1 cellular context compared by ENCODE assay signal in the genomic region with DNA sequence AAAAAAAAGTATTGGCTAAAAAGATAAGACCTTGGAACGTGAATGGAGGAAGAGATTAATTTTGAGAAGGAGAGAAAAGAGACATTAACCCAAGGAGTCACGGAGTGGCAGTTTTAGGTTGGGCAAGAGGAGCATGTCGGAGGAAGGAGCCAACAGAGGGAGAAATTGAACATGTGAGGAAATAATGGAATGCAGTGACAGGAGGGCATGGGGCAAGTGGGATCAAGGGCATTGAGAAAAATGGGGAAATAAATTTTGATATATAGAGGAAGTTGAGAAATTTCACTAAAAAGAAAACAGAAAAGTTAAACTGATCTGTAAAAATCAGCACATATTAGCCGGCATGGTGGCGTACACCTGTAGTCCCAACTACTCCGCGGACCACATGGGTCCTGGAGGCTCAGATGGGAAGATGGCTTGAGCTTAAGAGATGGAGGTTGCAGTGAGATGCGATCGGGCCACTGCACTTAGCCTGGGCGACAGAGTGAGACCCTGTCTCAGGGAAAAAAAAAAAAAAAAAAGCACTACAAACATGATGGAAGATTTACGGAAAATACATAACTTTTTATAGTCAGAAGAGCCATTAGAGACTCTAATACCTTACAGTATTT.
TF ChIP-seq lines count a peak whose summit lies in the region.

No MANE protein-coding gene starts in this region.

TF ChIP-seq in HepG2, 621 proteins besides CTCF, POLR2A, EP300 and RAD21:
- TF ChIP-seq, protein P1, sequence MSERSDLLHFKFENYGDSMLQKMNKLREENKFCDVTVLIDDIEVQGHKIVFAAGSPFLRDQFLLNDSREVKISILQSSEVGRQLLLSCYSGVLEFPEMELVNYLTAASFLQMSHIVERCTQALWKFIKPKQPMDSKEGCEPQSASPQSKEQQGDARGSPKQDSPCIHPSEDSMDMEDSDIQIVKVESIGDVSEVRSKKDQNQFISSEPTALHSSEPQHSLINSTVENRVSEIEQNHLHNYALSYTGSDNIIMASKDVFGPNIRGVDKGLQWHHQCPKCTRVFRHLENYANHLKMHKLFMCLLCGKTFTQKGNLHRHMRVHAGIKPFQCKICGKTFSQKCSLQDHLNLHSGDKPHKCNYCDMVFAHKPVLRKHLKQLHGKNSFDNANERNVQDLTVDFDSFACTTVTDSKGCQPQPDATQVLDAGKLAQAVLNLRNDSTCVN (CRISPR knock-in tag; IDR thresholded peaks at IDR 0.05; ENCODE audit: borderline replicate concordance) = no peak
- TF ChIP-seq, protein P2, sequence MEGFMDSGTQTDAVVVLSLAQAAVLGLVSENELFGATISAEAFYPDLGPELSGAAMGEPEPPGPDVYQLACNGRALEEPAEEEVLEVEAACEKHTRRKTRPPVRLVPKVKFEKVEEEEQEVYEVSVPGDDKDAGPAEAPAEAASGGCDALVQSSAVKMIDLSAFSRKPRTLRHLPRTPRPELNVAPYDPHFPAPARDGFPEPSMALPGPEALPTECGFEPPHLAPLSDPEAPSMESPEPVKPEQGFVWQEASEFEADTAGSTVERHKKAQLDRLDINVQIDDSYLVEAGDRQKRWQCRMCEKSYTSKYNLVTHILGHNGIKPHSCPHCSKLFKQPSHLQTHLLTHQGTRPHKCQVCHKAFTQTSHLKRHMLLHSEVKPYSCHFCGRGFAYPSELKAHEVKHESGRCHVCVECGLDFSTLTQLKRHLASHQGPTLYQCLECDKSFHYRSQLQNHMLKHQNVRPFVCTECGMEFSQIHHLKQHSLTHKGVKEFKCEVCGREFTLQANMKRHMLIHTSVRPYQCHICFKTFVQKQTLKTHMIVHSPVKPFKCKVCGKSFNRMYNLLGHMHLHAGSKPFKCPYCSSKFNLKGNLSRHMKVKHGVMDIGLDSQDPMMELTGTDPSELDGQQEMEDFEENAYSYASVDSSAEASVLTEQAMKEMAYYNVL (CRISPR knock-in tag; IDR thresholded peaks at IDR 0.05; ENCODE audit: borderline replicate concordance) = no peak
- TF ChIP-seq NFE2L2 (IDR thresholded peaks at IDR 0.05; ENCODE audit: low read length) (no peak), SCMH1 (CRISPR knock-in tag; IDR thresholded peaks at IDR 0.05; ENCODE audit: borderline replicate concordance) (no peak), SKI (IDR thresholded peaks at IDR 0.05; ENCODE audit: partially characterized antibody) (no peak), U2AF2 (IDR thresholded peaks at IDR 0.05; ENCODE audit: low read depth, low read length) (no peak), ZNF264 (CRISPR knock-in tag; IDR thresholded peaks at IDR 0.05) (no peak), ZNF12 (CRISPR knock-in tag; IDR thresholded peaks at IDR 0.05) (no peak), ZZZ3 (CRISPR knock-in tag; IDR thresholded peaks at IDR 0.05; ENCODE audit: borderline replicate concordance) (no peak), ZC3H13 (CRISPR knock-in tag; IDR thresholded peaks at IDR 0.05) (no peak)
- TF ChIP-seq, protein P3, sequence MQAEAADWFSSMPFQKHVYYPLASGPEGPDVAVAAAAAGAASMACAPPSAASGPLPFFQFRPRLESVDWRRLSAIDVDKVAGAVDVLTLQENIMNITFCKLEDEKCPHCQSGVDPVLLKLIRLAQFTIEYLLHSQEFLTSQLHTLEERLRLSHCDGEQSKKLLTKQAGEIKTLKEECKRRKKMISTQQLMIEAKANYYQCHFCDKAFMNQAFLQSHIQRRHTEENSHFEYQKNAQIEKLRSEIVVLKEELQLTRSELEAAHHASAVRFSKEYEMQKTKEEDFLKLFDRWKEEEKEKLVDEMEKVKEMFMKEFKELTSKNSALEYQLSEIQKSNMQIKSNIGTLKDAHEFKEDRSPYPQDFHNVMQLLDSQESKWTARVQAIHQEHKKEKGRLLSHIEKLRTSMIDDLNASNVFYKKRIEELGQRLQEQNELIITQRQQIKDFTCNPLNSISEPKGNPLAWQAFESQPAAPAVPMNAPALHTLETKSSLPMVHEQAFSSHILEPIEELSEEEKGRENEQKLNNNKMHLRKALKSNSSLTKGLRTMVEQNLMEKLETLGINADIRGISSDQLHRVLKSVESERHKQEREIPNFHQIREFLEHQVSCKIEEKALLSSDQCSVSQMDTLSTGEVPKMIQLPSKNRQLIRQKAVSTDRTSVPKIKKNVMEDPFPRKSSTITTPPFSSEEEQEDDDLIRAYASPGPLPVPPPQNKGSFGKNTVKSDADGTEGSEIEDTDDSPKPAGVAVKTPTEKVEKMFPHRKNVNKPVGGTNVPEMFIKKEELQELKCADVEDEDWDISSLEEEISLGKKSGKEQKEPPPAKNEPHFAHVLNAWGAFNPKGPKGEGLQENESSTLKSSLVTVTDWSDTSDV (CRISPR knock-in tag; IDR thresholded peaks at IDR 0.05) = no peak
- TF ChIP-seq, protein P4, sequence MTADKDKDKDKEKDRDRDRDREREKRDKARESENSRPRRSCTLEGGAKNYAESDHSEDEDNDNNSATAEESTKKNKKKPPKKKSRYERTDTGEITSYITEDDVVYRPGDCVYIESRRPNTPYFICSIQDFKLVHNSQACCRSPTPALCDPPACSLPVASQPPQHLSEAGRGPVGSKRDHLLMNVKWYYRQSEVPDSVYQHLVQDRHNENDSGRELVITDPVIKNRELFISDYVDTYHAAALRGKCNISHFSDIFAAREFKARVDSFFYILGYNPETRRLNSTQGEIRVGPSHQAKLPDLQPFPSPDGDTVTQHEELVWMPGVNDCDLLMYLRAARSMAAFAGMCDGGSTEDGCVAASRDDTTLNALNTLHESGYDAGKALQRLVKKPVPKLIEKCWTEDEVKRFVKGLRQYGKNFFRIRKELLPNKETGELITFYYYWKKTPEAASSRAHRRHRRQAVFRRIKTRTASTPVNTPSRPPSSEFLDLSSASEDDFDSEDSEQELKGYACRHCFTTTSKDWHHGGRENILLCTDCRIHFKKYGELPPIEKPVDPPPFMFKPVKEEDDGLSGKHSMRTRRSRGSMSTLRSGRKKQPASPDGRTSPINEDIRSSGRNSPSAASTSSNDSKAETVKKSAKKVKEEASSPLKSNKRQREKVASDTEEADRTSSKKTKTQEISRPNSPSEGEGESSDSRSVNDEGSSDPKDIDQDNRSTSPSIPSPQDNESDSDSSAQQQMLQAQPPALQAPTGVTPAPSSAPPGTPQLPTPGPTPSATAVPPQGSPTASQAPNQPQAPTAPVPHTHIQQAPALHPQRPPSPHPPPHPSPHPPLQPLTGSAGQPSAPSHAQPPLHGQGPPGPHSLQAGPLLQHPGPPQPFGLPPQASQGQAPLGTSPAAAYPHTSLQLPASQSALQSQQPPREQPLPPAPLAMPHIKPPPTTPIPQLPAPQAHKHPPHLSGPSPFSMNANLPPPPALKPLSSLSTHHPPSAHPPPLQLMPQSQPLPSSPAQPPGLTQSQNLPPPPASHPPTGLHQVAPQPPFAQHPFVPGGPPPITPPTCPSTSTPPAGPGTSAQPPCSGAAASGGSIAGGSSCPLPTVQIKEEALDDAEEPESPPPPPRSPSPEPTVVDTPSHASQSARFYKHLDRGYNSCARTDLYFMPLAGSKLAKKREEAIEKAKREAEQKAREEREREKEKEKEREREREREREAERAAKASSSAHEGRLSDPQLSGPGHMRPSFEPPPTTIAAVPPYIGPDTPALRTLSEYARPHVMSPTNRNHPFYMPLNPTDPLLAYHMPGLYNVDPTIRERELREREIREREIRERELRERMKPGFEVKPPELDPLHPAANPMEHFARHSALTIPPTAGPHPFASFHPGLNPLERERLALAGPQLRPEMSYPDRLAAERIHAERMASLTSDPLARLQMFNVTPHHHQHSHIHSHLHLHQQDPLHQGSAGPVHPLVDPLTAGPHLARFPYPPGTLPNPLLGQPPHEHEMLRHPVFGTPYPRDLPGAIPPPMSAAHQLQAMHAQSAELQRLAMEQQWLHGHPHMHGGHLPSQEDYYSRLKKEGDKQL (CRISPR knock-in tag; IDR thresholded peaks at IDR 0.05; ENCODE audit: low read depth) = no peak
